20 cellular contexts compared by ENCODE assay signal in genomic region chr1:9111957-9112356, GRCh38. TPM values are rescaled to one million over a fixed set of nuclear protein-coding genes. Genes with fewer than 3 reads are reported as not detected.
DNase-seq lines count a peak whose midpoint lies in the region; ATAC-seq and TF ChIP-seq lines count a peak whose summit lies in the region.
"Had no signal": no experiment of that assay in that cellular context is flagged by ENCODE, and none has a peak within 500 bp of the region (broad histone marks: within the 10 kb centered on the region; RNA-seq: fewer than 3 reads in every experiment).

No MANE protein-coding gene starts in this region.

- H3K79me2 ChIP-seq in MM.1S (ENCODE audit: low read length): no peaks in the 10 kb centered on the region

- no peak overlapping the region for H3K4me2 ChIP-seq in MM.1S (ENCODE audit: low read depth, low read length)

- no peak overlapping the region for H3K4me3 ChIP-seq in MM.1S (ENCODE audit: low read length)
- H3K4me3 ChIP-seq in epithelial cell of esophagus (ENCODE audit: low read length): no peak overlapping the region
- H3K4me3 ChIP-seq in sigmoid colon: no peak overlapping the region
- H3K4me3 ChIP-seq: cardiac muscle cell, SJSA1 had no signal

- no peak overlapping the region for H3K27ac ChIP-seq in MM.1S (ENCODE audit: low read length)
- H3K27ac ChIP-seq in sigmoid colon: no peak overlapping the region
- H3K27ac ChIP-seq: SJSA1 had no signal

- TF ChIP-seq POLR2A in sigmoid colon (IDR thresholded peaks at IDR 0.05): no peak

- no peak for ATAC-seq in HG03139 (IDR thresholded peaks at IDR 0.05; ENCODE audit: unreplicated experiment)

- DNase-seq in activated T-cell treated with anti-CD3 and anti-CD28 coated beads, Interleukin-2, amount 50 U/mL, for 48 hours: peak; percentile 41 to 53
- DNase-seq in activated T-cell treated with anti-CD3 and anti-CD28 coated beads for 4 hours: no peak
- DNase-seq in MM.1S: peak; percentile 61
- peak; percentile 79 for DNase-seq in epithelial cell of esophagus (ENCODE audit: low read depth)
- DNase-seq in sigmoid colon: peak; percentile 60
- no peak for DNase-seq in DMS153 (lab: John Stamatoyannopoulos, UW)
- DNase-seq in amniotic stem cell (lab: John Stamatoyannopoulos, UW): no peak
- DNase-seq: CD4-positive, alpha-beta T cell; dermis blood vessel endothelial cell; IMR-90; midbrain; NCI-H748 treated with DMSO at 0.1 percent for 48 hours; OCI-M1; small intestine had no signal

- H3K9me2 ChIP-seq in MM.1S (replicated peaks; ENCODE audit: insufficient read depth, low read length): no peaks in the 10 kb centered on the region

- H3K9ac ChIP-seq in MM.1S (ENCODE audit: low read length): no peak overlapping the region

- H3K36me3 ChIP-seq in MM.1S (replicated peaks; ENCODE audit: insufficient read depth, low read length) (no peaks in the 10 kb centered on the region), sigmoid colon (peaks cover 0 to 4% (median 0%) of the 10 kb centered on the region in 4 donors)
- H3K36me3 ChIP-seq: SJSA1 had no signal

- no peaks in the 10 kb centered on the region for H3F3A ChIP-seq in MM.1S (ENCODE audit: insufficient read depth, low read length)

- no peak for TF ChIP-seq CTCF in MM.1S (IDR thresholded peaks at IDR 0.05; ENCODE audit: low read length)
- TF ChIP-seq CTCF in epithelial cell of esophagus (IDR thresholded peaks at IDR 0.05; ENCODE audit: insufficient read depth, low read depth, low read length, missing control alignments): no peak
- TF ChIP-seq CTCF in sigmoid colon (IDR thresholded peaks at IDR 0.05): no peak

- TF ChIP-seq EP300 in sigmoid colon (IDR thresholded peaks at IDR 0.05): no peak

- H3K9me3 ChIP-seq in MM.1S (replicated peaks; ENCODE audit: insufficient read depth, low read length) (no peaks in the 10 kb centered on the region), sigmoid colon (no peaks in the 10 kb centered on the region)
- H3K9me3 ChIP-seq: SJSA1 had no signal

- H3K4me1 ChIP-seq in MM.1S (ENCODE audit: low read length): no peaks in the 10 kb centered on the region
- H3K4me1 ChIP-seq in sigmoid colon: peaks cover 0 to 7% (median 3%) of the 10 kb centered on the region in 4 donors
- H3K4me1 ChIP-seq: SJSA1 had no signal

- peaks cover 15% of the 10 kb centered on the region; the same call in 1 of the 2 replicates for H3K27me3 ChIP-seq in MM.1S (replicated peaks; ENCODE audit: insufficient read depth, low read length)
- H3K27me3 ChIP-seq in sigmoid colon: no peaks in the 10 kb centered on the region
- H3K27me3 ChIP-seq: cardiac muscle cell, SJSA1 had no signal

- no peaks in the 10 kb centered on the region for H4K20me1 ChIP-seq in MM.1S (ENCODE audit: insufficient read depth, low read length)

- 89 to 91% methylated on average over 9 of the region's 9 CpGs for WGBS in sigmoid colon, 2 donors

- intact Hi-C loops in sigmoid colon (cut with DNase I): loop anchor here (2.0 to 5.0 kb wide), 2 partner anchors 70 to 85 kb away; no protein-coding TSS in a partner anchor

- no peak overlapping the region for H2AFZ ChIP-seq in MM.1S (ENCODE audit: low read length)

RNA-seq across cellular contexts. Expression of gene GPR157, which starts 16.9 kb away (rescaled TPM):
- total RNA-seq in sigmoid colon: 1 to 10 TPM; 1.6 to 2.8 (median 1.7) TPM
- polyA plus RNA-seq in sigmoid colon: 1 to 10 TPM in 2 of 3 donors, under 1 TPM in 1; 0.92 to 3.7 (median 1.8) TPM
- polyA plus RNA-seq: neural cell had no signal

RNA-seq across cellular contexts. Expression of gene SLC2A5, which starts 42.5 kb away (rescaled TPM):
- total RNA-seq in sigmoid colon: 1 to 10 TPM; 3.5 to 9.1 (median 5.5) TPM
- 1 to 10 TPM; 1.4 to 4.9 (median 1.8) TPM for polyA plus RNA-seq in sigmoid colon
- total RNA-seq: cardiac muscle cell; CD4-positive, alpha-beta T cell; epithelial cell of proximal tubule; progenitor cell of endocrine pancreas; SJSA1 had no signal
- polyA plus RNA-seq: cardiac muscle cell, neural cell had no signal

Comparison
In these comparisons a context has a peak if more than half of its experiments do, and no peak if none do; other contexts are left out.
1. DNase-seq: peak in activated T-cell treated with anti-CD3 and anti-CD28 coated beads, Interleukin-2, amount 50 U/mL, for 48 hours (2 of 2), MM.1S (single experiment), epithelial cell of esophagus (single experiment) and sigmoid colon (single experiment); none in activated T-cell treated with anti-CD3 and anti-CD28 coated beads for 4 hours (single experiment), DMS153 (single experiment) and amniotic stem cell (single experiment).